29 cellular contexts compared by ENCODE assay signal in genomic region chr7:141409219-141409618, GRCh38.
"Had no signal": no experiment of that assay in that cellular context is flagged by ENCODE, and none has a peak within 500 bp of the region (broad histone marks: within the 10 kb centered on the region; RNA-seq: fewer than 3 reads in every experiment).

No MANE protein-coding gene starts in this region.

- H3K36me3 Mint-ChIP-seq: activated CD4-positive, alpha-beta memory T cell treated with anti-CD3 and anti-CD28 coated beads for 36 hours; activated CD8-positive, alpha-beta memory T cell treated with anti-CD3 and anti-CD28 coated beads, Interleukin-2, amount 10 ng/mL, durations not matched to agents 7 days and 5 days; activated naive CD4-positive, alpha-beta T cell treated with anti-CD3 and anti-CD28 coated beads, Interleukin-2, amount 50 U/mL, for 24 hours; activated naive CD8-positive, alpha-beta T cell treated with anti-CD3 and anti-CD28 coated beads for 36 hours had no signal

- H3K9me3 Mint-ChIP-seq: activated CD4-positive, alpha-beta memory T cell treated with anti-CD3 and anti-CD28 coated beads for 36 hours; activated naive CD4-positive, alpha-beta T cell treated with anti-CD3 and anti-CD28 coated beads for 36 hours; activated naive CD4-positive, alpha-beta T cell treated with anti-CD3 and anti-CD28 coated beads, Interleukin-2, amount 50 U/mL, for 24 hours; activated naive CD8-positive, alpha-beta T cell treated with anti-CD3 and anti-CD28 coated beads for 36 hours; activated naive CD8-positive, alpha-beta T cell treated with anti-CD3 and anti-CD28 coated beads, Interleukin-2, amount 50 U/mL, for 24 hours; activated T-helper 1 cell treated with anti-CD3 and anti-CD28 coated beads, Interleukin-12 subunit alpha, Interleukin-12 subunit beta, Interleukin-2, Interleukin-4 antibody, amounts not matched to agents 30 ng/mL and 10 ng/mL and 1 ng/mL, durations not matched to agents 14 hours and 24 hours and 36 hours; activated T-helper 2 cell treated with anti-CD3 and anti-CD28 coated beads, Interferon-gamma antibody, Interleukin-2, Interleukin-4, amounts not matched to agents 10 μg/mL and 5 μg/mL and 100 μg/mL, durations not matched to agents 14 hours and 24 hours and 36 hours; endodermal cell had no signal

- H3K27ac ChIP-seq: adrenal gland, body of pancreas, breast epithelium, cardiac muscle cell, colonic mucosa had no signal

- H3K36me3 ChIP-seq: adrenal gland, breast epithelium, cardiac muscle cell, colonic mucosa had no signal

- H3K9me3 ChIP-seq: adrenal gland, body of pancreas, breast epithelium, colonic mucosa had no signal

- ATAC-seq: activated CD8-positive, alpha-beta memory T cell treated with anti-CD3 and anti-CD28 coated beads, Interleukin-2, amount 10 ng/mL, durations not matched to agents 7 days and 5 days; activated CD8-positive, alpha-beta T cell treated with anti-CD3 and anti-CD28 coated beads, Interleukin-2, amount 10 ng/mL, durations not matched to agents 7 days and 5 days; activated naive CD8-positive, alpha-beta T cell treated with anti-CD3 and anti-CD28 coated beads, Interleukin-2, amount 50 U/mL, for 24 hours; body of pancreas; esophagus mucosa had no signal

- H3K4me1 ChIP-seq: adrenal gland, body of pancreas, breast epithelium, colonic mucosa had no signal

- H3K27me3 ChIP-seq: adrenal gland, body of pancreas, breast epithelium, cardiac muscle cell, colonic mucosa had no signal

- H3K4me3 ChIP-seq: adrenal gland, body of pancreas, breast epithelium, cardiac muscle cell, colonic mucosa had no signal

- H3K4me3 Mint-ChIP-seq: activated CD4-positive, alpha-beta memory T cell treated with anti-CD3 and anti-CD28 coated beads for 36 hours; activated CD8-positive, alpha-beta memory T cell treated with anti-CD3 and anti-CD28 coated beads, Interleukin-2, amount 10 ng/mL, durations not matched to agents 7 days and 5 days; activated CD8-positive, alpha-beta T cell treated with anti-CD3 and anti-CD28 coated beads, Interleukin-2, amount 10 ng/mL, durations not matched to agents 7 days and 5 days; activated naive CD4-positive, alpha-beta T cell treated with anti-CD3 and anti-CD28 coated beads for 36 hours; activated naive CD4-positive, alpha-beta T cell treated with anti-CD3 and anti-CD28 coated beads, Interleukin-2, amount 50 U/mL, for 24 hours; activated naive CD8-positive, alpha-beta T cell treated with anti-CD3 and anti-CD28 coated beads for 36 hours; activated naive CD8-positive, alpha-beta T cell treated with anti-CD3 and anti-CD28 coated beads, Interleukin-2, amount 50 U/mL, for 24 hours; activated T-helper 1 cell treated with anti-CD3 and anti-CD28 coated beads, Interleukin-12 subunit alpha, Interleukin-12 subunit beta, Interleukin-2, Interleukin-4 antibody, amounts not matched to agents 30 ng/mL and 10 ng/mL and 1 ng/mL, durations not matched to agents 14 hours and 24 hours and 36 hours; endodermal cell had no signal

- H3K4me1 Mint-ChIP-seq: activated CD8-positive, alpha-beta memory T cell treated with anti-CD3 and anti-CD28 coated beads, Interleukin-2, amount 10 ng/mL, durations not matched to agents 7 days and 5 days; activated naive CD4-positive, alpha-beta T cell treated with anti-CD3 and anti-CD28 coated beads, Interleukin-2, amount 50 U/mL, for 24 hours; activated naive CD8-positive, alpha-beta T cell treated with anti-CD3 and anti-CD28 coated beads for 36 hours; activated naive CD8-positive, alpha-beta T cell treated with anti-CD3 and anti-CD28 coated beads, Interleukin-2, amount 50 U/mL, for 24 hours had no signal

- DNase-seq: activated CD4-positive, alpha-beta memory T cell treated with anti-CD3 and anti-CD28 coated beads for 36 hours; activated CD4-positive, alpha-beta T cell treated with anti-CD3 and anti-CD28 coated beads for 1 hour; activated CD4-positive, alpha-beta T cell treated with anti-CD3 and anti-CD28 coated beads for 48 hours; activated CD4-positive, alpha-beta T cell treated with anti-CD3 and anti-CD28 coated beads, Interleukin-2, amount 50 U/mL, for 1 hour; activated CD8-positive, alpha-beta memory T cell treated with anti-CD3 and anti-CD28 coated beads, Interleukin-2, amount 10 ng/mL, durations not matched to agents 7 days and 5 days; activated CD8-positive, alpha-beta memory T cell treated with anti-CD3 and anti-CD28 coated beads, Interleukin-2, amount 50 U/mL, for 4 hours; activated CD8-positive, alpha-beta T cell treated with anti-CD3 and anti-CD28 coated beads, Interleukin-2, amount 10 ng/mL, durations not matched to agents 7 days and 5 days; activated effector memory CD4-positive, alpha-beta T cell treated with anti-CD3 and anti-CD28 coated beads, Interleukin-2, amount 50 U/mL, for 16 hours; activated naive CD4-positive, alpha-beta T cell treated with anti-CD3 and anti-CD28 coated beads for 36 hours; activated naive CD8-positive, alpha-beta T cell treated with anti-CD3 and anti-CD28 coated beads for 36 hours; activated naive CD8-positive, alpha-beta T cell treated with anti-CD3 and anti-CD28 coated beads, Interleukin-2, amount 50 U/mL, for 24 hours; activated T-cell treated with anti-CD3 and anti-CD28 coated beads, Interleukin-2, amount 50 U/mL, for 1 hour; activated T-cell treated with anti-CD3 and anti-CD28 coated beads, Interleukin-2, amount 50 U/mL, for 48 hours; adrenal gland; aorta; body of pancreas; central memory CD4-positive, alpha-beta T cell; cerebellar nuclear complex; colonic mucosa; effector memory CD4-positive, alpha-beta T cell; foreskin fibroblast; T-helper 2 cell had no signal

- H3K27ac Mint-ChIP-seq: activated CD4-positive, alpha-beta memory T cell treated with anti-CD3 and anti-CD28 coated beads for 36 hours; activated CD8-positive, alpha-beta memory T cell treated with anti-CD3 and anti-CD28 coated beads, Interleukin-2, amount 10 ng/mL, durations not matched to agents 7 days and 5 days; activated CD8-positive, alpha-beta T cell treated with anti-CD3 and anti-CD28 coated beads, Interleukin-2, amount 10 ng/mL, durations not matched to agents 7 days and 5 days; activated naive CD4-positive, alpha-beta T cell treated with anti-CD3 and anti-CD28 coated beads for 36 hours; activated naive CD4-positive, alpha-beta T cell treated with anti-CD3 and anti-CD28 coated beads, Interleukin-2, amount 50 U/mL, for 24 hours; activated naive CD8-positive, alpha-beta T cell treated with anti-CD3 and anti-CD28 coated beads for 36 hours; activated naive CD8-positive, alpha-beta T cell treated with anti-CD3 and anti-CD28 coated beads, Interleukin-2, amount 50 U/mL, for 24 hours; activated T-helper 1 cell treated with anti-CD3 and anti-CD28 coated beads, Interleukin-12 subunit alpha, Interleukin-12 subunit beta, Interleukin-2, Interleukin-4 antibody, amounts not matched to agents 30 ng/mL and 10 ng/mL and 1 ng/mL, durations not matched to agents 14 hours and 24 hours and 36 hours; activated T-helper 2 cell treated with anti-CD3 and anti-CD28 coated beads, Interferon-gamma antibody, Interleukin-2, Interleukin-4, amounts not matched to agents 10 μg/mL and 5 μg/mL and 100 μg/mL, durations not matched to agents 14 hours and 24 hours and 36 hours; endodermal cell had no signal
